In the genomic region with DNA sequence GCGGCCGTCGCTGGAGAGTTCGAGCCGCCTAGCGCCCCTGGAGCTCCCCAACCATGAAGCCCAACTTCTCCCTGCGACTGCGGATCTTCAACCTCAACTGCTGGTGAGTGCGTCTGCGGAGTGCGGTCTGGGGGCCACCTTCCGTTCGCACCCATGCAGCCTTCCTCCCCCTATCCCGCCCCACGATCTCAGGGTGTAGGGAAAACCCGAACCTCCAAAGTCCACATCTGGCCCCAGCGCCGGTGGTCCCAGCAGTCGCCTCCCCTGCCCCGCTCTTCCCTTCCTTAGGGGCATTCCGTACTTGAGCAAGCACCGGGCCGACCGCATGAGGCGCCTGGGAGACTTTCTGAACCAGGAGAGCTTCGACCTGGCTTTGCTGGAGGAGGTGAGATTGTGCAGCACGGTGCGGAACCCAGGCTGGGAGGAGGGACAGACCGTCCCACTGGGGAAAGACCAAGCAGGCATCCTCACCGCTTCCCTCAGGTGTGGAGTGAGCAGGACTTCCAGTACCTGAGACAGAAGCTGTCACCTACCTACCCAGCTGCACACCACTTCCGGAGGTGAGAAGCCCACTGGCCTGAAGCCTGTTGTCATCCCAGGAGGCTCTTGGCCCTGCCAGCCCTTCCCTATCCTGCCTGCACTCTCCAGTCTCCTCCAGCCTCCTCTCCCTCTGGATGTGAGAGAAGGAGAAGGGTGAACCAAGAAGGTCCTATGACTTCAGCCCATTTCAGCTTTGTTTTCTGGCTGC, we compare ENCODE assay signal across 8 cellular contexts. TPM values are rescaled to one million over a fixed set of nuclear protein-coding genes. Genes with fewer than 3 reads are reported as not detected.
DNase-seq lines count a peak whose midpoint lies in the region; TF ChIP-seq lines count a peak whose summit lies in the region.

No MANE protein-coding gene starts in this region.

- H3K4me1 Mint-ChIP-seq in type B pancreatic cell (ENCODE audit: unreplicated experiment), result peaks cover 5% of the 10 kb centered on the region

- H3K4me2 ChIP-seq in MM.1S (ENCODE audit: low read depth, low read length), result peak overlapping the region; percentile 94

- H4K20me1 ChIP-seq in MM.1S (ENCODE audit: insufficient read depth, low read length), result no peaks in the 10 kb centered on the region

- H3K9ac ChIP-seq in MM.1S (ENCODE audit: low read length) (peak overlapping the region; percentile 90), duodenal mucosa (ENCODE audit: low read depth in 1 of 2, low read length in 2 of 2) (peak overlapping the region; percentile 84 to 90)

- TF ChIP-seq CTCF in MM.1S (IDR thresholded peaks at IDR 0.05; ENCODE audit: low read length), result no peak
- peak; percentile 52 for TF ChIP-seq CTCF in VCaP (conservative IDR thresholded peaks at IDR 0.05)
- peak; percentile 48 for TF ChIP-seq CTCF in type B pancreatic cell (conservative IDR thresholded peaks at IDR 0.05)

- no peaks in the 10 kb centered on the region for H3K9me3 ChIP-seq in MM.1S (replicated peaks; ENCODE audit: insufficient read depth, low read length)
- no peaks in the 10 kb centered on the region for H3K9me3 ChIP-seq in duodenal mucosa (ENCODE audit: control insufficient read depth in 1 of 2, low read length in 2 of 2)

- peaks cover 22% of the 10 kb centered on the region for H3K79me2 ChIP-seq in MM.1S (ENCODE audit: low read length)

- H3K36me3 Mint-ChIP-seq in type B pancreatic cell, result peaks cover 10% of the 10 kb centered on the region

- peak overlapping the region; percentile 90 for H3K27ac Mint-ChIP-seq in type B pancreatic cell

- no peaks in the 10 kb centered on the region for H3K9me2 ChIP-seq in MM.1S (replicated peaks; ENCODE audit: insufficient read depth, low read length)

- no peaks in the 10 kb centered on the region for H3K27me3 Mint-ChIP-seq in type B pancreatic cell

- H3K9me3 Mint-ChIP-seq in type B pancreatic cell, result no peaks in the 10 kb centered on the region

- H3K4me1 ChIP-seq in MM.1S (ENCODE audit: low read length), result 0 out of 2 replicates have a peak, but pooled peaks cover 6% of the 10 kb centered on the region
- H3K4me1 ChIP-seq in duodenal mucosa (ENCODE audit: control insufficient read depth in 1 of 2, insufficient read depth in 2 of 2, low read length in 2 of 2), result peaks cover 14 to 17% of the 10 kb centered on the region in 2 donors

- H3K27me3 ChIP-seq in MM.1S (replicated peaks; ENCODE audit: insufficient read depth, low read length), result no peaks in the 10 kb centered on the region
- H3K27me3 ChIP-seq in duodenal mucosa (ENCODE audit: control insufficient read depth in 1 of 2, insufficient read depth in 2 of 2, low read length in 2 of 2), result no peaks in the 10 kb centered on the region

- H3K4me3 ChIP-seq in MM.1S (ENCODE audit: low read length) (peak overlapping the region; percentile 88), duodenal mucosa (ENCODE audit: low read depth in 1 of 2, low read length in 2 of 2) (peak overlapping the region; percentile 78 to 88)

- H3K4me3 Mint-ChIP-seq in type B pancreatic cell, result peak overlapping the region; percentile 98

- peaks cover 6% of the 10 kb centered on the region; the same call in 1 of the 2 replicates for H3F3A ChIP-seq in MM.1S (ENCODE audit: insufficient read depth, low read length)

- H3K27ac ChIP-seq in MM.1S (ENCODE audit: low read length) (peak overlapping the region; percentile 52; the same call in 1 of the 2 replicates), VCaP (peak overlapping the region; percentile 79), duodenal mucosa (ENCODE audit: low read depth, low read length) (peak overlapping the region; percentile 78)

- H3K36me3 ChIP-seq in MM.1S (replicated peaks; ENCODE audit: insufficient read depth, low read length), result no peaks in the 10 kb centered on the region; the same call in 1 of the 2 replicates
- peaks cover 12 to 41% of the 10 kb centered on the region in 2 donors for H3K36me3 ChIP-seq in duodenal mucosa (ENCODE audit: control insufficient read depth in 1 of 2, insufficient read depth in 2 of 2, low read length in 2 of 2)

- DNase-seq in DMS153 treated with DMSO at 0.1 percent for 48 hours (lab: John Stamatoyannopoulos, UW; ENCODE audit: unreplicated experiment) (peak; percentile 26), DMS153 (lab: John Stamatoyannopoulos, UW) (no peak), HCEC 1CT (peak; percentile 41), MM.1S (peak; percentile 31), lung microvascular endothelial cell (ENCODE audit: low read depth in 2 of 2) (peak; percentile 35 to 58), type B pancreatic cell (ENCODE audit: extremely low spot score, unreplicated experiment) (no peak)

- H2AFZ ChIP-seq in MM.1S (ENCODE audit: low read length), result peak overlapping the region; percentile 85

RNA-seq across cellular contexts. Expression of a gene that starts 0.7 kb away (rescaled TPM):
- total RNA-seq in lung microvascular endothelial cell, result 5.4 and 7.3 TPM in 2 replicates
- total RNA-seq in type B pancreatic cell (ENCODE audit: low replicate concordance), result 13.7 and 23.5 TPM in 2 replicates

RNA-seq across cellular contexts. Expression of a gene that starts 0.8 kb away (rescaled TPM):
- total RNA-seq in lung microvascular endothelial cell, result 0.22 and 0.60 TPM in 2 replicates
- 3.4 and 6.1 TPM in 2 replicates for total RNA-seq in type B pancreatic cell (ENCODE audit: low replicate concordance)

RNA-seq across cellular contexts. Expression of a gene that starts 14.3 kb away (rescaled TPM):
- total RNA-seq in lung microvascular endothelial cell (12.5 and 15.9 TPM in 2 replicates), type B pancreatic cell (ENCODE audit: low replicate concordance) (27.7 and 49.7 TPM in 2 replicates)

RNA-seq across cellular contexts. Expression of a gene that starts 41.8 kb away (rescaled TPM):
- total RNA-seq in lung microvascular endothelial cell (3.1 and 4.4 TPM in 2 replicates), type B pancreatic cell (ENCODE audit: low replicate concordance) (7.7 and 10.6 TPM in 2 replicates)

RNA-seq across cellular contexts. Expression of a gene that starts 59.0 kb away (rescaled TPM):
- total RNA-seq in lung microvascular endothelial cell (107 and 122 TPM in 2 replicates), type B pancreatic cell (ENCODE audit: low replicate concordance) (230 and 298 TPM in 2 replicates)

Comparison
In these comparisons a context has a peak if more than half of its experiments do, and no peak if none do; other contexts are left out.
1. DNase-seq: peak in DMS153 treated with DMSO at 0.1 percent for 48 hours (single experiment), HCEC 1CT (single experiment), MM.1S (single experiment) and lung microvascular endothelial cell (2 of 2); none in DMS153 (single experiment) and type B pancreatic cell (single experiment).
2. Peak in every context shown above with its lines, with median percentiles within 50 percentile points of each other: H3K27ac ChIP-seq.